In genomic region chr3:49170744-49171118, GRCh38 we compare ENCODE assay signal across 9 cellular contexts. TPM values are rescaled to one million over a fixed set of nuclear protein-coding genes. Genes with fewer than 3 reads are reported as not detected.
A peak's percentile ranks its signal among the peaks of the same experiment; 100 is the strongest.
DNase-seq lines count a peak whose midpoint lies in the region; ATAC-seq, FAIRE-seq and TF ChIP-seq lines count a peak whose summit lies in the region.
"Had no signal": no experiment of that assay in that cellular context is flagged by ENCODE, and none has a peak within 500 bp of the region (broad histone marks: within the 10 kb centered on the region; RNA-seq: fewer than 3 reads in every experiment).

No MANE protein-coding gene starts in this region.

- H3K4me1 ChIP-seq in K562 (replicated peaks in 1 of 2; ENCODE audit: control insufficient read depth in 2 of 2, insufficient read depth in 2 of 2, low read length in 2 of 2) (peaks cover 38 to 59% of the 10 kb centered on the region in 2 experiments), transverse colon (peaks cover 8 to 43% (median 36%) of the 10 kb centered on the region in 4 donors)

- TF ChIP-seq POLR2A in K562 (conservative IDR thresholded peaks at IDR 0.05) (no peak), transverse colon (IDR thresholded peaks at IDR 0.05) (no peak)

- peak overlapping the region; percentile 67 to 88 for H3K9ac ChIP-seq in K562 (ENCODE audit: insufficient read depth in 1 of 2, low read depth in 2 of 2, low read length in 2 of 2)

- peaks cover 5% of the 10 kb centered on the region; the same call in 1 of the 2 replicates for H3K9me3 ChIP-seq in K562 (replicated peaks; ENCODE audit: control insufficient read depth, insufficient read depth, low read depth, low read length)
- no peaks in the 10 kb centered on the region for H3K9me3 ChIP-seq in transverse colon

- FAIRE-seq in K562 (lab: Jason Lieb, UNC): peak; percentile 15

- H3K9me1 ChIP-seq in K562 (ENCODE audit: control insufficient read depth, insufficient read depth, low read length): peaks cover 3% of the 10 kb centered on the region

- H3K27me3 ChIP-seq in K562 (ENCODE audit: control insufficient read depth in 2 of 2, insufficient read depth in 2 of 2, low read length in 2 of 2) (no peaks in the 10 kb centered on the region), transverse colon (no peaks in the 10 kb centered on the region)

- WGBS in K562 (ENCODE audit: insufficient coverage, low coverage, missing lambda C conversion rate): 0% methylated on average over 1 of the region's 1 CpG
- WGBS in transverse colon (ENCODE audit: low coverage in 1 of 2), 2 donors: 11% methylated on average over 1 of the region's 1 CpG; no CpG with 5 or more reads in 1 of the 2 donors

- POLR2A ChIA-PET in K562 (lab: Yijun Ruan, JAX): interaction anchor here (1.0 to 1.2 kb wide), 3 partner anchors 10 to 153 kb away, joined by 3 to 5 read pairs (median 3); no protein-coding TSS in a partner anchor

- TF ChIP-seq CTCF in K562 (IDR thresholded peaks at IDR 0.05 in 2 of 3, conservative IDR thresholded peaks at IDR 0.05 in 1 of 3; ENCODE audit: insufficient read depth in 2 of 3, low read depth in 1 of 3, low read length in 3 of 3) (no peak), transverse colon (IDR thresholded peaks at IDR 0.05) (no peak)

- DNase-seq in activated T-cell treated with anti-CD3 and anti-CD28 coated beads, Interleukin-2, amount 50 U/mL, for 72 hours: no peak
- DNase-seq in activated T-cell treated with anti-CD3 and anti-CD28 coated beads, Interleukin-2, amount 50 U/mL, for 1 hour: no peak
- DNase-seq in K562 (ENCODE audit: extremely low read depth in 1 of 4, low spot score in 3 of 4) (no peak), memory B cell (ENCODE audit: low spot score in 2 of 2) (no peak), transverse colon (no peak), SIG-M5 (lab: John Stamatoyannopoulos, UW) (no peak)

- no peak for TF ChIP-seq RAD21 in K562 (CRISPR knock-in tag; conservative IDR thresholded peaks at IDR 0.05 in 1 of 2, IDR thresholded peaks at IDR 0.05 in 1 of 2)

- H2AFZ ChIP-seq in K562 (ENCODE audit: low read depth, low read length): peak overlapping the region; percentile 98

- H4K20me1 ChIP-seq in K562 (replicated peaks; ENCODE audit: control insufficient read depth, insufficient read depth, low read length): no peaks in the 10 kb centered on the region; the same call in 1 of the 2 replicates

- H3K4me3 Mint-ChIP-seq in activated T-cell treated with anti-CD3 and anti-CD28 coated beads, Interleukin-2, amount 50 U/mL, for 72 hours: peak overlapping the region; percentile 85 to 88
- peak overlapping the region; percentile 83 for H3K4me3 Mint-ChIP-seq in memory B cell

- H3K4me3 ChIP-seq in K562: peak overlapping the region; percentile 72
- peak overlapping the region; percentile 55 to 67 (median 62) for H3K4me3 ChIP-seq in transverse colon

- H3K36me3 ChIP-seq in K562 (ENCODE audit: control insufficient read depth, insufficient read depth, low read length) (peaks cover 13% of the 10 kb centered on the region; the same call in 2 of the 3 replicates), transverse colon (no peaks in the 10 kb centered on the region)

- BruUV-seq in K562 (replicated peaks; lab: Mats Ljungman, UMichigan): no TSS peak

- H3K36me3 Mint-ChIP-seq in activated T-cell treated with anti-CD3 and anti-CD28 coated beads, Interleukin-2, amount 50 U/mL, for 72 hours (ENCODE audit: insufficient read depth in 2 of 2): peaks cover 0 to 2% of the 10 kb centered on the region in 2 donors
- H3K36me3 Mint-ChIP-seq in memory B cell: peaks cover 5% of the 10 kb centered on the region

- peaks cover 35% of the 10 kb centered on the region for H3K79me2 ChIP-seq in K562 (ENCODE audit: control insufficient read depth, insufficient read depth, low read length)

- no peak overlapping the region for H3K27ac Mint-ChIP-seq in activated T-cell treated with anti-CD3 and anti-CD28 coated beads, Interleukin-2, amount 50 U/mL, for 72 hours
- no peak overlapping the region for H3K27ac Mint-ChIP-seq in memory B cell

- intact Hi-C loops in K562 (cut with micrococcal nuclease) (loop anchor here (5.0 kb wide), 4 partner anchors 67 to 277 kb away; partner anchors contain the start of genes C3orf62 and USP4), transverse colon (cut with DNase I; ENCODE audit: low total_unique reads) (loop anchor here (5.0 kb wide), 1 partner anchor 107 kb away; the partner anchor contains the start of gene C3orf62)

- H3K27ac ChIP-seq in K562 (ENCODE audit: extremely low read depth, low read depth, low read length): peak overlapping the region; percentile 87
- peak overlapping the region; percentile 66 to 88 (median 83) for H3K27ac ChIP-seq in transverse colon

- TF ChIP-seq EP300 in K562 (IDR thresholded peaks at IDR 0.05; ENCODE audit: low read length) (no peak), transverse colon (IDR thresholded peaks at IDR 0.05; ENCODE audit: low read depth) (no peak)

- ATAC-seq in activated T-cell treated with anti-CD3 and anti-CD28 coated beads, Interleukin-2, amount 50 U/mL, for 72 hours (replicated peaks in 1 of 2): peak; percentile 4 to 12
- peak; percentile 23 for ATAC-seq in K562
- ATAC-seq in memory B cell (ENCODE audit: low read depth): no peak
- ATAC-seq in HG03139 (IDR thresholded peaks at IDR 0.05; ENCODE audit: unreplicated experiment): no peak
- ATAC-seq in HG02571 (IDR thresholded peaks at IDR 0.05; ENCODE audit: unreplicated experiment): no peak

- no peaks in the 10 kb centered on the region for H3K9me3 Mint-ChIP-seq in activated T-cell treated with anti-CD3 and anti-CD28 coated beads, Interleukin-2, amount 50 U/mL, for 72 hours
- no peaks in the 10 kb centered on the region for H3K9me3 Mint-ChIP-seq in memory B cell

- H3K4me2 ChIP-seq in K562 (ENCODE audit: insufficient read depth, low read length): peak overlapping the region; percentile 84

- H3K4me1 Mint-ChIP-seq in activated T-cell treated with anti-CD3 and anti-CD28 coated beads, Interleukin-2, amount 50 U/mL, for 72 hours (ENCODE audit: low read depth): peaks cover 18% of the 10 kb centered on the region
- peaks cover 5% of the 10 kb centered on the region for H3K4me1 Mint-ChIP-seq in memory B cell

- in situ Hi-C loops in K562 (cut with MboI): loop anchor here (25.0 kb wide), 1 partner anchor 267 kb away; the partner anchor contains the start of gene NICN1
- in situ Hi-C loops in transverse colon (cut with MboI; ENCODE audit: low pct_ligation_motif_present in 1 of 4, low pct_unique_long_range_greater_than_20kb in 1 of 4, low sequenced_read_pairs in 3 of 4): loop anchor here in 2 of 4 donors (25.0 kb wide), 1 partner anchor 267 kb away; the partner anchor contains the start of gene NICN1 (in 2 of the 2)

- no peaks in the 10 kb centered on the region for H3K27me3 Mint-ChIP-seq in activated T-cell treated with anti-CD3 and anti-CD28 coated beads, Interleukin-2, amount 50 U/mL, for 72 hours (ENCODE audit: low read depth)
- H3K27me3 Mint-ChIP-seq in memory B cell: peaks cover 6% of the 10 kb centered on the region

- CTCF ChIA-PET in K562 (lab: Yijun Ruan, JAX; ENCODE audit: low intra/inter-chr PET ratio): no interaction called here

RNA-seq across cellular contexts. Expression of gene KLHDC8B, which starts 0.7 kb away (rescaled TPM):
- 1 to 10 TPM; 3.0 to 5.4 TPM for total RNA-seq in activated T-cell treated with anti-CD3 and anti-CD28 coated beads, Interleukin-2, amount 50 U/mL, for 72 hours
- total RNA-seq in K562 (2011; cell fraction: chromatin; rRNA removed; ENCODE audit: low replicate concordance): 21.4 and 56.1 TPM in 2 replicates
- 52.7 and 60.5 TPM in 2 replicates for total RNA-seq in K562 (2011; cell fraction: nucleolus; rRNA removed)
- 34.7 and 36.8 TPM in 2 replicates for total RNA-seq in K562 (2011; cell fraction: nucleoplasm; rRNA removed)
- total RNA-seq in K562 (2014; rRNA removed) (28.6 and 39.4 TPM in 2 replicates), K562 (2014; rRNA removed; fragmentation: Illumina TruSeq; extraction: Trizol) (23.3 and 25.2 TPM in 2 replicates), K562 (2015; rRNA removed; fragmentation: Illumina TruSeq; extraction: Trizol) (24.1 and 25.6 TPM in 2 replicates), K562 (2021) (32.9 and 34.1 TPM in 2 replicates), transverse colon (10 to 100 TPM in 2 of 4 donors, 1 to 10 TPM in 2; 4.5 to 23.5 (median 13.4) TPM)
- polyA plus RNA-seq in K562 (2011; rRNA removed) (33.9 and 34.8 TPM in 2 replicates), K562 (2014; fragmentation: Illumina TruSeq; extraction: Trizol) (24.1 and 30.4 TPM in 2 replicates), K562 (2014; fragmentation: Nextera tagmentation; extraction: Ambion mirVana) (1 to 10 TPM; 6.9 TPM), K562 (2014; rRNA removed) (20.2 and 25.5 TPM in 2 replicates)
- 32.7 and 43.1 TPM in 2 replicates for polyA plus RNA-seq in K562 (2011; cell fraction: cytosol; rRNA removed)
- polyA plus RNA-seq in K562 (2011; cell fraction: nucleus; rRNA removed): 49.0 and 53.6 TPM in 2 replicates
- polyA plus RNA-seq in K562 (2012): 28.6 and 59.4 TPM in 2 replicates
- 24.4 and 28.8 TPM in 2 replicates for polyA minus RNA-seq in K562 (2011; rRNA and poly(A)+ RNA removed)
- 15.7 and 18.0 TPM in 2 replicates for polyA minus RNA-seq in K562 (2011; cell fraction: cytosol; rRNA and poly(A)+ RNA removed)
- polyA minus RNA-seq in K562 (2011; cell fraction: nucleus; rRNA and poly(A)+ RNA removed): 20.1 and 28.9 TPM in 2 replicates

RNA-seq across cellular contexts. Expression of gene CCDC71, which starts 4.6 kb away (rescaled TPM):
- total RNA-seq in activated T-cell treated with anti-CD3 and anti-CD28 coated beads, Interleukin-2, amount 50 U/mL, for 72 hours: 10 to 100 TPM; 15.7 to 16.8 TPM
- total RNA-seq in K562 (2011; cell fraction: chromatin; rRNA removed; ENCODE audit: low replicate concordance): 13.4 and 54.6 TPM in 2 replicates
- total RNA-seq in K562 (2011; cell fraction: nucleolus; rRNA removed): 53.7 and 63.5 TPM in 2 replicates
- total RNA-seq in K562 (2011; cell fraction: nucleoplasm; rRNA removed): 22.3 and 35.1 TPM in 2 replicates
- total RNA-seq in K562 (2014; rRNA removed) (14.3 and 24.7 TPM in 2 replicates), K562 (2014; rRNA removed; fragmentation: Illumina TruSeq; extraction: Trizol) (5.6 and 7.4 TPM in 2 replicates), K562 (2015; rRNA removed; fragmentation: Illumina TruSeq; extraction: Trizol) (12.2 and 13.0 TPM in 2 replicates), K562 (2021) (18.4 and 18.7 TPM in 2 replicates), transverse colon (10 to 100 TPM; 26.2 to 33.9 (median 31.3) TPM)
- polyA plus RNA-seq in K562 (2011; rRNA removed) (14.1 and 15.6 TPM in 2 replicates), K562 (2014; fragmentation: Illumina TruSeq; extraction: Trizol) (17.1 and 20.1 TPM in 2 replicates), K562 (2014; fragmentation: Nextera tagmentation; extraction: Ambion mirVana) (under 1 TPM; 0.13 to 0.31 TPM), K562 (2014; rRNA removed) (19.3 and 21.7 TPM in 2 replicates)
- polyA plus RNA-seq in K562 (2011; cell fraction: cytosol; rRNA removed): 19.2 and 44.4 TPM in 2 replicates
- 10.1 and 19.3 TPM in 2 replicates for polyA plus RNA-seq in K562 (2011; cell fraction: nucleus; rRNA removed)
- polyA plus RNA-seq in K562 (2012): 14.7 and 17.3 TPM in 2 replicates
- 15.1 and 20.5 TPM in 2 replicates for polyA minus RNA-seq in K562 (2011; rRNA and poly(A)+ RNA removed)
- polyA minus RNA-seq in K562 (2011; cell fraction: cytosol; rRNA and poly(A)+ RNA removed): 12.4 and 16.3 TPM in 2 replicates
- 27.5 and 33.1 TPM in 2 replicates for polyA minus RNA-seq in K562 (2011; cell fraction: nucleus; rRNA and poly(A)+ RNA removed)

RNA-seq across cellular contexts. Expression of gene LAMB2, which starts 37.9 kb away (rescaled TPM):
- total RNA-seq in activated T-cell treated with anti-CD3 and anti-CD28 coated beads, Interleukin-2, amount 50 U/mL, for 72 hours: 1 to 10 TPM in 1 of 2 donors, under 1 TPM in 1; 0.39 to 1.7 TPM
- 150 and 415 TPM in 2 replicates for total RNA-seq in K562 (2011; cell fraction: chromatin; rRNA removed; ENCODE audit: low replicate concordance)
- total RNA-seq in K562 (2011; cell fraction: nucleolus; rRNA removed): 171 and 192 TPM in 2 replicates
- total RNA-seq in K562 (2011; cell fraction: nucleoplasm; rRNA removed): 123 and 131 TPM in 2 replicates
- total RNA-seq in K562 (2014; rRNA removed) (11.1 and 16.2 TPM in 2 replicates), K562 (2014; rRNA removed; fragmentation: Illumina TruSeq; extraction: Trizol) (4.9 and 6.0 TPM in 2 replicates), K562 (2015; rRNA removed; fragmentation: Illumina TruSeq; extraction: Trizol) (6.4 and 6.7 TPM in 2 replicates), K562 (2021) (17.5 and 17.9 TPM in 2 replicates), transverse colon (100 to 1,000 TPM; 141 to 290 (median 177) TPM)
- polyA plus RNA-seq in K562 (2011; rRNA removed) (19.9 and 39.0 TPM in 2 replicates), K562 (2014; fragmentation: Illumina TruSeq; extraction: Trizol) (17.2 and 18.4 TPM in 2 replicates), K562 (2014; fragmentation: Nextera tagmentation; extraction: Ambion mirVana) (1 to 10 TPM; 1.4 to 3.0 TPM), K562 (2014; rRNA removed) (22.8 and 26.0 TPM in 2 replicates)
- 17.5 and 18.1 TPM in 2 replicates for polyA plus RNA-seq in K562 (2011; cell fraction: cytosol; rRNA removed)
- polyA plus RNA-seq in K562 (2011; cell fraction: nucleus; rRNA removed): 458 and 581 TPM in 2 replicates
- polyA plus RNA-seq in K562 (2012): 23.7 and 43.7 TPM in 2 replicates
- 20.4 and 20.6 TPM in 2 replicates for polyA minus RNA-seq in K562 (2011; rRNA and poly(A)+ RNA removed)
- polyA minus RNA-seq in K562 (2011; cell fraction: cytosol; rRNA and poly(A)+ RNA removed): 13.8 and 22.3 TPM in 2 replicates
- 29.9 and 34.7 TPM in 2 replicates for polyA minus RNA-seq in K562 (2011; cell fraction: nucleus; rRNA and poly(A)+ RNA removed)
- total RNA-seq: T-helper 1 cell treated with Interleukin-12 subunit alpha and Interleukin-12 subunit beta and Interleukin-4 antibody, amounts not matched to agents 30 ng/mL and 1 ng/mL, for 36 hours had no signal

RNA-seq across cellular contexts. Expression of gene USP19, which starts 50.1 kb away (rescaled TPM):
- 10 to 100 TPM; 65.5 to 92.2 TPM for total RNA-seq in activated T-cell treated with anti-CD3 and anti-CD28 coated beads, Interleukin-2, amount 50 U/mL, for 72 hours
- 72.0 and 145 TPM in 2 replicates for total RNA-seq in K562 (2011; cell fraction: chromatin; rRNA removed; ENCODE audit: low replicate concordance)
- 82.7 and 95.3 TPM in 2 replicates for total RNA-seq in K562 (2011; cell fraction: nucleolus; rRNA removed)
- total RNA-seq in K562 (2011; cell fraction: nucleoplasm; rRNA removed): 51.1 and 55.9 TPM in 2 replicates
- total RNA-seq in K562 (2014; rRNA removed) (38.1 and 42.0 TPM in 2 replicates), K562 (2014; rRNA removed; fragmentation: Illumina TruSeq; extraction: Trizol) (15.5 and 20.0 TPM in 2 replicates), K562 (2015; rRNA removed; fragmentation: Illumina TruSeq; extraction: Trizol) (20.8 and 25.2 TPM in 2 replicates), K562 (2021) (64.7 and 65.9 TPM in 2 replicates), transverse colon (10 to 100 TPM; 66.5 to 86.2 (median 71.7) TPM)
- polyA plus RNA-seq in K562 (2011; rRNA removed) (36.9 and 43.3 TPM in 2 replicates), K562 (2014; fragmentation: Illumina TruSeq; extraction: Trizol) (34.9 and 37.6 TPM in 2 replicates), K562 (2014; fragmentation: Nextera tagmentation; extraction: Ambion mirVana) (under 1 TPM; 0.24 to 0.43 TPM), K562 (2014; rRNA removed) (37.9 and 47.7 TPM in 2 replicates)
- 29.8 and 52.3 TPM in 2 replicates for polyA plus RNA-seq in K562 (2011; cell fraction: cytosol; rRNA removed)
- polyA plus RNA-seq in K562 (2011; cell fraction: nucleus; rRNA removed): 124 and 151 TPM in 2 replicates
- polyA plus RNA-seq in K562 (2012): 32.1 and 45.6 TPM in 2 replicates
- 61.0 and 69.3 TPM in 2 replicates for polyA minus RNA-seq in K562 (2011; rRNA and poly(A)+ RNA removed)
- 30.9 and 34.9 TPM in 2 replicates for polyA minus RNA-seq in K562 (2011; cell fraction: cytosol; rRNA and poly(A)+ RNA removed)
- 32.2 and 36.4 TPM in 2 replicates for polyA minus RNA-seq in K562 (2011; cell fraction: nucleus; rRNA and poly(A)+ RNA removed)

Comparison
In these comparisons a context has a peak if more than half of its experiments do, and no peak if none do; other contexts are left out.
1. ATAC-seq: peak in activated T-cell treated with anti-CD3 and anti-CD28 coated beads, Interleukin-2, amount 50 U/mL, for 72 hours (2 of 2) and K562 (single experiment); none in memory B cell (single experiment), HG03139 (single experiment) and HG02571 (single experiment).